In the genomic region with DNA sequence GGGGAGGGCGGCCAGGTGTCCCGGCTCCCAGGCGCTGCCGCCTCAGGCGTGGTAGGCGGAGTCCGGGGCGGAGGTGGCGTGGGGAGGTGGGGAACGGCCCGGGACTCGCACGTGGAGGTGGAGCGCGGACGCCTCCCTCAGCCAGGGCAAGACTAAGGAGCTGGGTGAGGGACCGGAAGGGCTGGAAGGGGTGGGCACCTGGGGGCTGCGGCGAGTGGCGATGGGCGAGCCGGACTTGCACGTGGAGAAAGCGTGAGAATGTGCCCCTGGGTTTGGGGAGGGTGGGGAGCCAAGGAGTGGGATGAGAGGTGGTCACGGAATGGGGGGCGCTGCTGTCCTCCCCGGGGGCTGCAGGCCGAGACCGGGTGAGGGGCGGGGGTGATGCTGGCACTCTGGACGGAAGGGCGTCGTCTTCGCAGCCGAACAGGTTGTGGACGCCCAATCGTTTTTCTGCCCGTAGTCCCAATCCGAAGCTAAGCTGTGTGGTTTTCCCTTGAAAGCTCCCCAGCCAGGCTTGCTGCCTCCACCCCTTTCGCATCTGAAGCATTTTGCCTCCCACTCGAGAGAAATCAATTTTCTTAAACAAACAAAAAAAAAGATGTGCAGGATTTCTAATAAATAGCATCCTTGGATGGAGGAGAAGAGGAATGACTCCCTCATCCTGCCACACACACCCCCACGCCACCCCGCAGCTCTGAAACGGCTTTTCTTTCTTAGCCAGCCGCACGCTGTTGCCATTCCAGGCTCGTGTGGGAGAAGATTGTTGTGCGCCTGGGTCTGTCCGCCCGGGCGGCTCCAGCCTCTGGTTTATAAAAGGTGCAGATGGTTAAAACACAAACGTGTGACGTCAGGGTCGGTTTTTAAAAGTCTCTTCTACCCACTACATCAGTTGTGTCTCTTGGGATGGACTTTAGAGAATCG, we compare ENCODE assay signal across 8 cellular contexts.
A peak's percentile ranks its signal among the peaks of the same experiment; 100 is the strongest.
DNase-seq lines count a peak whose midpoint lies in the region; ATAC-seq and TF ChIP-seq lines count a peak whose summit lies in the region.

No MANE protein-coding gene starts in this region.

- H3K4me2 ChIP-seq in neural progenitor cell: peak overlapping the region; percentile 87

- no peak overlapping the region for H3K9ac ChIP-seq in neural progenitor cell

- no peaks in the 10 kb centered on the region for H3K27me3 ChIP-seq in CD8-positive, alpha-beta T cell (ENCODE audit: insufficient read depth, low read length)
- H3K27me3 ChIP-seq in neural progenitor cell (peaks cover 10% of the 10 kb centered on the region), upper lobe of right lung (no peaks in the 10 kb centered on the region)

- H3K4me3 Mint-ChIP-seq in CD8-positive, alpha-beta T cell: peak overlapping the region; percentile 84
- peak overlapping the region; percentile 91 for H3K4me3 Mint-ChIP-seq in activated T-helper 17 cell treated with anti-CD3 and anti-CD28 coated beads, Interleukin-2, amount 50 U/mL, for 72 hours
- peak overlapping the region; percentile 91 for H3K4me3 Mint-ChIP-seq in neural progenitor cell

- TF ChIP-seq CTCF in CD8-positive, alpha-beta T cell (IDR thresholded peaks at IDR 0.05): no peak
- TF ChIP-seq CTCF in neural progenitor cell (IDR thresholded peaks at IDR 0.05) (peak; percentile 2), upper lobe of right lung (IDR thresholded peaks at IDR 0.05) (no peak)

- CTCF ChIA-PET in CD8-positive, alpha-beta T cell (lab: Charles Lee): interaction anchor here (0.9 kb wide), 1 partner anchor 9 kb away, joined by 3 read pairs; no protein-coding TSS in a partner anchor

- peaks cover 28% of the 10 kb centered on the region for H3F3A ChIP-seq in neural progenitor cell (ENCODE audit: low read depth)

- peaks cover 44% of the 10 kb centered on the region for H3K79me2 ChIP-seq in neural progenitor cell (ENCODE audit: low read depth)

- no peaks in the 10 kb centered on the region for H3K36me3 ChIP-seq in CD8-positive, alpha-beta T cell (ENCODE audit: insufficient read depth, low read length)
- H3K36me3 ChIP-seq in neural progenitor cell (no peaks in the 10 kb centered on the region), upper lobe of right lung (no peaks in the 10 kb centered on the region)

- POLR2A ChIA-PET in CD8-positive, alpha-beta T cell (lab: Charles Lee): interaction anchor here (0.5 kb wide), 1 partner anchor 652 kb away, joined by 4 read pairs; no protein-coding TSS in a partner anchor

- H3K27ac Mint-ChIP-seq in CD8-positive, alpha-beta T cell: peak overlapping the region; percentile 50
- H3K27ac Mint-ChIP-seq in activated T-helper 17 cell treated with anti-CD3 and anti-CD28 coated beads, Interleukin-2, amount 50 U/mL, for 72 hours: peak overlapping the region; percentile 85
- peak overlapping the region; percentile 83 for H3K27ac Mint-ChIP-seq in neural progenitor cell

- peaks cover 34% of the 10 kb centered on the region for H3K4me1 Mint-ChIP-seq in CD8-positive, alpha-beta T cell (ENCODE audit: low read depth)
- peaks cover 5% of the 10 kb centered on the region for H3K4me1 Mint-ChIP-seq in activated T-helper 17 cell treated with anti-CD3 and anti-CD28 coated beads, Interleukin-2, amount 50 U/mL, for 72 hours
- peaks cover 19% of the 10 kb centered on the region for H3K4me1 Mint-ChIP-seq in neural progenitor cell

- H3K4me3 ChIP-seq in CD8-positive, alpha-beta T cell (ENCODE audit: low read depth, low read length): peak overlapping the region; percentile 86
- peak overlapping the region; percentile 87 for H3K4me3 ChIP-seq in neural progenitor cell
- peak overlapping the region; percentile 92 for H3K4me3 ChIP-seq in upper lobe of right lung

- peaks cover 33% of the 10 kb centered on the region for H4K20me1 ChIP-seq in neural progenitor cell (ENCODE audit: low read depth)

- no peaks in the 10 kb centered on the region for H3K9me3 ChIP-seq in CD8-positive, alpha-beta T cell (ENCODE audit: low read length)
- H3K9me3 ChIP-seq in neural progenitor cell (ENCODE audit: low read depth) (no peaks in the 10 kb centered on the region), upper lobe of right lung (no peaks in the 10 kb centered on the region)

- H3K36me3 Mint-ChIP-seq in CD8-positive, alpha-beta T cell: peaks cover 6% of the 10 kb centered on the region
- peaks cover 4% of the 10 kb centered on the region for H3K36me3 Mint-ChIP-seq in activated T-helper 17 cell treated with anti-CD3 and anti-CD28 coated beads, Interleukin-2, amount 50 U/mL, for 72 hours (ENCODE audit: low read depth)
- peaks cover 17% of the 10 kb centered on the region for H3K36me3 Mint-ChIP-seq in neural progenitor cell

- no peak overlapping the region for H3K27ac ChIP-seq in CD8-positive, alpha-beta T cell (ENCODE audit: low read depth, low read length)
- H3K27ac ChIP-seq in neural progenitor cell (no peak overlapping the region), upper lobe of right lung (no peak overlapping the region)

- H3K9me3 Mint-ChIP-seq in CD8-positive, alpha-beta T cell: no peaks in the 10 kb centered on the region
- H3K9me3 Mint-ChIP-seq in activated T-helper 17 cell treated with anti-CD3 and anti-CD28 coated beads, Interleukin-2, amount 50 U/mL, for 72 hours: no peaks in the 10 kb centered on the region
- H3K9me3 Mint-ChIP-seq in neural progenitor cell: peaks cover 16% of the 10 kb centered on the region

- DNase-seq in CD8-positive, alpha-beta T cell: peak in 2 of 7 experiments; percentile 12 to 29
- DNase-seq in NCI-H524 treated with DMSO at 0.1 percent for 48 hours (lab: John Stamatoyannopoulos, UW): peak; percentile 25
- peak; percentile 45 for DNase-seq in foreskin melanocyte
- peak; percentile 74 for DNase-seq in neural progenitor cell (ENCODE audit: low spot score)
- peak; percentile 66 for DNase-seq in upper lobe of right lung

- H3K4me1 ChIP-seq in CD8-positive, alpha-beta T cell (ENCODE audit: insufficient read depth, low read length): peaks cover 20% of the 10 kb centered on the region
- H3K4me1 ChIP-seq in neural progenitor cell (peaks cover 20% of the 10 kb centered on the region), upper lobe of right lung (peaks cover 12% of the 10 kb centered on the region)

- ATAC-seq in CD8-positive, alpha-beta T cell: peak; percentile 62
- ATAC-seq in HG03159 (IDR thresholded peaks at IDR 0.05; ENCODE audit: unreplicated experiment): peak; percentile 49
- peak; percentile 71 for ATAC-seq in activated T-helper 17 cell treated with anti-CD3 and anti-CD28 coated beads, Interleukin-2, amount 50 U/mL, for 72 hours (replicated peaks)
- peak; percentile 86 for ATAC-seq in upper lobe of right lung

- peak; percentile 26 for TF ChIP-seq POLR2A in GM19193 (IDR thresholded peaks at IDR 0.05; ENCODE audit: extremely low read depth, insufficient read depth, insufficient read length)

- intact Hi-C loops in CD8-positive, alpha-beta T cell (cut with DNase I, micrococcal nuclease): loop anchor here (2.0 to 5.0 kb wide), 3 partner anchors 257 to 761 kb away; a partner anchor contains a TSS
- intact Hi-C loops in upper lobe of right lung (cut with DNase I): no loop called here

- H2AFZ ChIP-seq in neural progenitor cell (replicated peaks): peak overlapping the region; percentile 71

- H3K27me3 Mint-ChIP-seq in CD8-positive, alpha-beta T cell (ENCODE audit: low read depth): no peaks in the 10 kb centered on the region
- no peaks in the 10 kb centered on the region for H3K27me3 Mint-ChIP-seq in activated T-helper 17 cell treated with anti-CD3 and anti-CD28 coated beads, Interleukin-2, amount 50 U/mL, for 72 hours
- no peaks in the 10 kb centered on the region for H3K27me3 Mint-ChIP-seq in neural progenitor cell (ENCODE audit: insufficient read depth, low read depth)
